In the genomic region with DNA sequence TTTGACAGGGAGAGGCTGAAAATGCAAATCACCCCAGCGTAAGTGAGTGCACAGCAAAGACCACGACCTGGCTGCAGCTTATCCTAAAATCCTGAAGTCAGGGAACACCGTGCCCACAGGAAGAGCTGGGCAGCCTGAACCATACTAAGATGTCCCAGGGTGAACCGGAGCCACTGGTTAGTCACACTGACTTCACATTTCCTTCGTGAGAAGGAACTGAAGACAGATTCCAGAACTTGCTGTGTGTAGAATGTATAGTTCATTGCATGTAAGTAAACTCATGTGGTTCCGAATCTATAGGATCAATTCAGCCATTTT, we compare ENCODE assay signal across 8 cellular contexts.
A peak's percentile ranks its signal among the peaks of the same experiment; 100 is the strongest.
DNase-seq lines count a peak whose midpoint lies in the region; ATAC-seq and TF ChIP-seq lines count a peak whose summit lies in the region.

No MANE protein-coding gene starts in this region.

- DNase-seq in GM23338 (ENCODE audit: low spot score) (no peak), RWPE2 (ENCODE audit: low spot score) (no peak), smooth muscle cell (lab: John Stamatoyannopoulos, UW; ENCODE audit: unreplicated experiment) (no peak), DMS153 (lab: John Stamatoyannopoulos, UW) (no peak), medulla oblongata (ENCODE audit: extremely low spot score) (no peak), Ammon's horn (ENCODE audit: low spot score) (no peak)
- DNase-seq in stimulated activated CD4-positive, alpha-beta T cell treated with anti-CD3 and anti-CD28 coated beads, Interleukin-15, amount 100 ng/mL, for 24 hours: no peak

- H3K79me2 ChIP-seq in GM23338 (replicated peaks; ENCODE audit: insufficient read depth) (no peaks in the 10 kb centered on the region), smooth muscle cell (ENCODE audit: low read depth) (no peaks in the 10 kb centered on the region)

- no peak overlapping the region for H3K27ac Mint-ChIP-seq in GM23338

- ATAC-seq in GM23338: no peak
- ATAC-seq in RWPE2 (ENCODE audit: low read depth): peak; percentile 42

- H3K27me3 ChIP-seq in GM23338 (ENCODE audit: insufficient read depth) (no peaks in the 10 kb centered on the region), RWPE2 (ENCODE audit: insufficient read depth, poor library complexity, severe bottlenecking) (no peaks in the 10 kb centered on the region), esophagus (ENCODE audit: control insufficient read depth in 1 of 2, insufficient read depth in 2 of 2, low read length in 2 of 2) (no peaks in the 10 kb centered on the region), smooth muscle cell (ENCODE audit: low read depth) (no peaks in the 10 kb centered on the region)

- H3K36me3 Mint-ChIP-seq in GM23338 (ENCODE audit: low read depth): peaks cover 2% of the 10 kb centered on the region; the same call in 1 of the 3 replicates

- H4K20me1 ChIP-seq in GM23338 (replicated peaks; ENCODE audit: insufficient read depth) (no peaks in the 10 kb centered on the region), smooth muscle cell (ENCODE audit: low read depth) (no peaks in the 10 kb centered on the region)

- H3K9me3 Mint-ChIP-seq in GM23338: peaks cover 4% of the 10 kb centered on the region; the same call in 2 of the 3 replicates

- no peak for TF ChIP-seq CTCF in GM23338 (conservative IDR thresholded peaks at IDR 0.05; ENCODE audit: low read depth in 2 of 2)
- TF ChIP-seq CTCF in RWPE2 (IDR thresholded peaks at IDR 0.05; ENCODE audit: poor library complexity, severe bottlenecking): no peak
- no peak for TF ChIP-seq CTCF in smooth muscle cell (IDR thresholded peaks at IDR 0.05; ENCODE audit: borderline replicate concordance, insufficient read depth, poor library complexity, severe bottlenecking)

- no peak overlapping the region for H3K4me3 Mint-ChIP-seq in GM23338

- H3K4me3 ChIP-seq in GM23338: no peak overlapping the region
- no peak overlapping the region for H3K4me3 ChIP-seq in RWPE2 (ENCODE audit: severe bottlenecking)
- no peak overlapping the region for H3K4me3 ChIP-seq in esophagus (ENCODE audit: low read depth in 1 of 2, low read length in 2 of 2)
- no peak overlapping the region for H3K4me3 ChIP-seq in smooth muscle cell

- H3K36me3 ChIP-seq in GM23338 (ENCODE audit: insufficient read depth) (no peaks in the 10 kb centered on the region), RWPE2 (ENCODE audit: low read depth) (no peaks in the 10 kb centered on the region), esophagus (ENCODE audit: control insufficient read depth in 2 of 2, insufficient read depth in 2 of 2, low read length in 1 of 2) (no peaks in the 10 kb centered on the region), smooth muscle cell (ENCODE audit: low read depth) (no peaks in the 10 kb centered on the region)

- H3K9ac ChIP-seq in smooth muscle cell (ENCODE audit: low read depth): peak overlapping the region; percentile 63

- H2AFZ ChIP-seq in GM23338: peak overlapping the region; percentile 100
- no peak overlapping the region for H2AFZ ChIP-seq in smooth muscle cell (ENCODE audit: low read depth)

- WGBS in esophagus, 2 donors: 33 to 55% methylated on average over 6 of the region's 6 CpGs
- 25% methylated on average over 6 of the region's 6 CpGs for WGBS in smooth muscle cell (ENCODE audit: low lambda C conversion rate)

- H3K4me1 ChIP-seq in GM23338 (ENCODE audit: insufficient read depth) (peaks cover 13% of the 10 kb centered on the region), RWPE2 (ENCODE audit: insufficient read depth, poor library complexity, severe bottlenecking) (peaks cover 18% of the 10 kb centered on the region), esophagus (ENCODE audit: control insufficient read depth in 2 of 2, insufficient read depth in 2 of 2, low read length in 1 of 2) (peaks cover 5 to 8% of the 10 kb centered on the region in 2 donors), smooth muscle cell (ENCODE audit: low read depth) (no peaks in the 10 kb centered on the region)

- H3K9me3 ChIP-seq in RWPE2 (ENCODE audit: severe bottlenecking): peaks cover 3% of the 10 kb centered on the region
- H3K9me3 ChIP-seq in esophagus (ENCODE audit: control insufficient read depth in 2 of 2, insufficient read depth in 1 of 2, low read depth in 1 of 2, low read length in 1 of 2): no peaks in the 10 kb centered on the region
- H3K9me3 ChIP-seq in smooth muscle cell (replicated peaks; ENCODE audit: low read depth): no peaks in the 10 kb centered on the region

- peaks cover 13% of the 10 kb centered on the region; the same call in 1 of the 2 replicates for H3K9me2 ChIP-seq in GM23338 (ENCODE audit: insufficient read depth)

- H3K27ac ChIP-seq in GM23338 (ENCODE audit: low read depth) (0 out of 2 replicates have a peak overlapping the region, but pooled peaks have one; percentile 69), RWPE2 (ENCODE audit: poor library complexity, severe bottlenecking) (peak overlapping the region; percentile 91), esophagus (ENCODE audit: low read depth in 2 of 2, low read length in 1 of 2) (peak overlapping the region; percentile 89), smooth muscle cell (ENCODE audit: low read depth) (peak overlapping the region; percentile 92)

- peaks cover 22% of the 10 kb centered on the region for H3K4me1 Mint-ChIP-seq in GM23338

- peaks cover 10% of the 10 kb centered on the region for H3K27me3 Mint-ChIP-seq in GM23338 (ENCODE audit: insufficient read depth, low read depth, poor library complexity)

- no peaks in the 10 kb centered on the region; the same call in 1 of the 2 replicates for H3F3A ChIP-seq in GM23338 (replicated peaks; ENCODE audit: low read depth)
- no peaks in the 10 kb centered on the region for H3F3A ChIP-seq in smooth muscle cell (ENCODE audit: low read depth)

- H3K4me2 ChIP-seq in GM23338 (peak overlapping the region; percentile 66), smooth muscle cell (peak overlapping the region; percentile 65)

TF ChIP-seq in GM23338, 12 proteins besides CTCF, POLR2A, EP300 and RAD21 (continues in another document):
- no peak for TF ChIP-seq EZH2phosphoT487 (IDR thresholded peaks at IDR 0.05; ENCODE audit: unreplicated experiment)
- TF ChIP-seq REST (IDR thresholded peaks at IDR 0.05; ENCODE audit: unreplicated experiment): no peak
